18 cellular contexts compared by ENCODE assay signal in genomic region chr12:75011120-75011519, GRCh38.
DNase-seq lines count a peak whose midpoint lies in the region; ATAC-seq and TF ChIP-seq lines count a peak whose summit lies in the region.
"Had no signal": no experiment of that assay in that cellular context is flagged by ENCODE, and none has a peak within 500 bp of the region (broad histone marks: within the 10 kb centered on the region; RNA-seq: fewer than 3 reads in every experiment).

No MANE protein-coding gene starts in this region.

- BruUV-seq in mammary epithelial cell (replicated peaks; lab: Mats Ljungman, UMichigan): no TSS peak

- peak; percentile 19 for DNase-seq in activated CD8-positive, alpha-beta T cell treated with anti-CD3 and anti-CD28 coated beads for 36 hours
- DNase-seq in activated CD8-positive, alpha-beta T cell treated with anti-CD3 and anti-CD28 coated beads, Interleukin-2, amount 10 ng/mL, durations not matched to agents 7 days and 5 days: no peak
- DNase-seq in mammary epithelial cell (peak; percentile 41), renal cortical epithelial cell (ENCODE audit: low read depth) (peak; percentile 91), Peyer's patch (no peak), testis (no peak)
- DNase-seq: ACHN; activated CD4-positive, alpha-beta T cell treated with anti-CD3 and anti-CD28 coated beads for 1 hour; adrenal gland; CD4-positive, alpha-beta memory T cell; cerebellar nuclear complex; H7; MV-4-11; occipital lobe; SIG-M5; upper lobe of right lung had no signal

- H4K20me1 ChIP-seq in mammary epithelial cell (ENCODE audit: insufficient read depth, low read length): no peaks in the 10 kb centered on the region

- peaks cover 3% of the 10 kb centered on the region for H3K9me3 Mint-ChIP-seq in activated CD8-positive, alpha-beta T cell treated with anti-CD3 and anti-CD28 coated beads for 36 hours
- H3K9me3 Mint-ChIP-seq in activated CD8-positive, alpha-beta T cell treated with anti-CD3 and anti-CD28 coated beads, Interleukin-2, amount 10 ng/mL, durations not matched to agents 7 days and 5 days (ENCODE audit: insufficient read depth): no peaks in the 10 kb centered on the region

- no peaks in the 10 kb centered on the region for H3K4me1 Mint-ChIP-seq in activated CD8-positive, alpha-beta T cell treated with anti-CD3 and anti-CD28 coated beads for 36 hours (ENCODE audit: low read depth)
- no peaks in the 10 kb centered on the region for H3K4me1 Mint-ChIP-seq in activated CD8-positive, alpha-beta T cell treated with anti-CD3 and anti-CD28 coated beads, Interleukin-2, amount 10 ng/mL, durations not matched to agents 7 days and 5 days (ENCODE audit: low read depth)

- H3K9ac ChIP-seq in mammary epithelial cell (ENCODE audit: insufficient read depth, low read length): no peak overlapping the region

- TF ChIP-seq RAD21 in Ishikawa (IDR thresholded peaks at IDR 0.05; ENCODE audit: low read depth): no peak

- H3K4me1 ChIP-seq in mammary epithelial cell (ENCODE audit: insufficient read depth, low read length) (no peaks in the 10 kb centered on the region), Peyer's patch (no peaks in the 10 kb centered on the region), testis (no peaks in the 10 kb centered on the region)
- H3K4me1 ChIP-seq: adrenal gland, upper lobe of right lung had no signal

- TF ChIP-seq POLR2A in Peyer's patch (IDR thresholded peaks at IDR 0.05): no peak
- no peak for TF ChIP-seq POLR2A in testis (IDR thresholded peaks at IDR 0.05)

- no peaks in the 10 kb centered on the region for H3K79me2 ChIP-seq in mammary epithelial cell (ENCODE audit: insufficient read depth, low read length)

- H3K36me3 ChIP-seq in mammary epithelial cell (ENCODE audit: insufficient read depth, low read length) (no peaks in the 10 kb centered on the region), Peyer's patch (no peaks in the 10 kb centered on the region), testis (ENCODE audit: low read depth, missing control alignments) (no peaks in the 10 kb centered on the region)
- H3K36me3 ChIP-seq: adrenal gland, upper lobe of right lung had no signal

- TF ChIP-seq EP300 in Ishikawa (IDR thresholded peaks at IDR 0.05; ENCODE audit: borderline replicate concordance): no peak

- H3K36me3 Mint-ChIP-seq in activated CD8-positive, alpha-beta T cell treated with anti-CD3 and anti-CD28 coated beads for 36 hours (ENCODE audit: low read depth): no peaks in the 10 kb centered on the region
- H3K36me3 Mint-ChIP-seq in activated CD8-positive, alpha-beta T cell treated with anti-CD3 and anti-CD28 coated beads, Interleukin-2, amount 10 ng/mL, durations not matched to agents 7 days and 5 days (ENCODE audit: low read depth): no peaks in the 10 kb centered on the region

- no peak overlapping the region for H3K27ac Mint-ChIP-seq in activated CD8-positive, alpha-beta T cell treated with anti-CD3 and anti-CD28 coated beads for 36 hours
- H3K27ac Mint-ChIP-seq in activated CD8-positive, alpha-beta T cell treated with anti-CD3 and anti-CD28 coated beads, Interleukin-2, amount 10 ng/mL, durations not matched to agents 7 days and 5 days: no peak overlapping the region
- H3K27ac Mint-ChIP-seq: CD4-positive, alpha-beta memory T cell had no signal

- no peak overlapping the region for H3K4me3 Mint-ChIP-seq in activated CD8-positive, alpha-beta T cell treated with anti-CD3 and anti-CD28 coated beads for 36 hours
- no peak overlapping the region for H3K4me3 Mint-ChIP-seq in activated CD8-positive, alpha-beta T cell treated with anti-CD3 and anti-CD28 coated beads, Interleukin-2, amount 10 ng/mL, durations not matched to agents 7 days and 5 days
- H3K4me3 Mint-ChIP-seq: CD4-positive, alpha-beta memory T cell had no signal

- H3K4me3 ChIP-seq in mammary epithelial cell (replicated peaks in 1 of 3; ENCODE audit: insufficient read depth in 1 of 3, low read depth in 2 of 3, low read length in 3 of 3) (no peak overlapping the region), Peyer's patch (no peak overlapping the region), testis (no peak overlapping the region)
- H3K4me3 ChIP-seq: adrenal gland, upper lobe of right lung had no signal

- H3K9me3 ChIP-seq in mammary epithelial cell (replicated peaks; ENCODE audit: insufficient read depth, low read length) (no peaks in the 10 kb centered on the region), Peyer's patch (peaks cover 0 to 6% (median 0%) of the 10 kb centered on the region in 4 donors), testis (no peaks in the 10 kb centered on the region)
- H3K9me3 ChIP-seq: adrenal gland, upper lobe of right lung had no signal

- intact Hi-C loops in activated CD8-positive, alpha-beta T cell treated with anti-CD3 and anti-CD28 coated beads for 36 hours (cut with micrococcal nuclease): no loop called here
- intact Hi-C loops in mammary epithelial cell (cut with micrococcal nuclease) (no loop called here), testis (cut with DNase I; ENCODE audit: low total_unique reads) (no loop called here)

- dilution Hi-C loops in mammary epithelial cell (cut with HindIII; ENCODE audit: low sequenced_read_pairs): no loop called here

- H3K27me3 Mint-ChIP-seq in activated CD8-positive, alpha-beta T cell treated with anti-CD3 and anti-CD28 coated beads for 36 hours: peaks cover 1% of the 10 kb centered on the region
- no peaks in the 10 kb centered on the region for H3K27me3 Mint-ChIP-seq in activated CD8-positive, alpha-beta T cell treated with anti-CD3 and anti-CD28 coated beads, Interleukin-2, amount 10 ng/mL, durations not matched to agents 7 days and 5 days (ENCODE audit: low read depth)

- POLR2A ChIA-PET in activated CD8-positive, alpha-beta T cell treated with anti-CD3 and anti-CD28 coated beads for 36 hours (lab: Charles Lee): no interaction called here
- POLR2A ChIA-PET in activated CD8-positive, alpha-beta T cell treated with anti-CD3 and anti-CD28 coated beads, Interleukin-2, amount 10 ng/mL, durations not matched to agents 7 days and 5 days (lab: Charles Lee): no interaction called here

- CTCF ChIA-PET in activated CD8-positive, alpha-beta T cell treated with anti-CD3 and anti-CD28 coated beads for 36 hours (lab: Charles Lee): no interaction called here
- CTCF ChIA-PET in activated CD8-positive, alpha-beta T cell treated with anti-CD3 and anti-CD28 coated beads, Interleukin-2, amount 10 ng/mL, durations not matched to agents 7 days and 5 days (lab: Charles Lee): no interaction called here
- CTCF ChIA-PET in mammary epithelial cell (lab: Charles Lee; ENCODE audit: low non-redundant PET): no interaction called here

- ATAC-seq in activated CD8-positive, alpha-beta T cell treated with anti-CD3 and anti-CD28 coated beads for 36 hours: peak; percentile 45
- no peak for ATAC-seq in activated CD8-positive, alpha-beta T cell treated with anti-CD3 and anti-CD28 coated beads, Interleukin-2, amount 10 ng/mL, durations not matched to agents 7 days and 5 days
- no peak for ATAC-seq in HG03520 (IDR thresholded peaks at IDR 0.05; ENCODE audit: unreplicated experiment)
- ATAC-seq: upper lobe of right lung had no signal

- TF ChIP-seq CTCF in activated CD8-positive, alpha-beta T cell treated with anti-CD3 and anti-CD28 coated beads for 36 hours (IDR thresholded peaks at IDR 0.05): no peak
- TF ChIP-seq CTCF in mammary epithelial cell (conservative IDR thresholded peaks at IDR 0.05 in 1 of 2, IDR thresholded peaks at IDR 0.05 in 1 of 2; ENCODE audit: extremely low read depth in 1 of 2, insufficient read depth in 1 of 2, low read depth in 1 of 2, low read length in 2 of 2): no peak
- no peak for TF ChIP-seq CTCF in Peyer's patch (IDR thresholded peaks at IDR 0.05)
- TF ChIP-seq CTCF in testis (IDR thresholded peaks at IDR 0.05): no peak

- H3K27ac ChIP-seq in mammary epithelial cell (ENCODE audit: insufficient read depth, low read depth, low read length): no peak overlapping the region
- no peak overlapping the region for H3K27ac ChIP-seq in Peyer's patch
- H3K27ac ChIP-seq in testis: no peak overlapping the region
- H3K27ac ChIP-seq: adrenal gland, upper lobe of right lung had no signal

- 14% methylated on average over 4 of the region's 4 CpGs for WGBS in mammary epithelial cell (ENCODE audit: low coverage, missing lambda C conversion rate)
- WGBS in testis, 2 donors: 26 to 56% methylated on average over 4 of the region's 4 CpGs

- in situ Hi-C loops in mammary epithelial cell (cut with MboI; ENCODE audit: low sequenced_read_pairs in 2 of 2): no loop called here

- H3K27me3 ChIP-seq in mammary epithelial cell (ENCODE audit: insufficient read depth, low read length) (no peaks in the 10 kb centered on the region), Peyer's patch (no peaks in the 10 kb centered on the region), testis (no peaks in the 10 kb centered on the region)
- H3K27me3 ChIP-seq: adrenal gland, upper lobe of right lung had no signal

- H3K4me2 ChIP-seq in mammary epithelial cell (ENCODE audit: insufficient read depth, low read depth, low read length): no peak overlapping the region

- no peak overlapping the region for H2AFZ ChIP-seq in mammary epithelial cell (ENCODE audit: low read depth, low read length)

TF ChIP-seq in Ishikawa, 13 proteins besides CTCF, POLR2A, EP300 and RAD21:
- TF ChIP-seq EGR1 (IDR thresholded peaks at IDR 0.05): 0 out of 2 replicates have a peak, but pooled peaks have one; percentile 20
- TF ChIP-seq FOXM1 (IDR thresholded peaks at IDR 0.05; ENCODE audit: borderline replicate concordance, low read depth): no peak
TF ChIP-seq in Ishikawa: peak in this region for 1.

Comparison
In these comparisons a context has a peak if more than half of its experiments do, and no peak if none do; other contexts are left out.
1. DNase-seq: peak in activated CD8-positive, alpha-beta T cell treated with anti-CD3 and anti-CD28 coated beads for 36 hours (single experiment), mammary epithelial cell (single experiment) and renal cortical epithelial cell (single experiment); none in activated CD8-positive, alpha-beta T cell treated with anti-CD3 and anti-CD28 coated beads, Interleukin-2, amount 10 ng/mL, durations not matched to agents 7 days and 5 days (single experiment), Peyer's patch (0 of 3) and testis (single experiment).